ENCODE assay signal across 1 cellular context in genomic region chr2:215414674-215415073, GRCh38.
TF ChIP-seq lines count a peak whose summit lies in the region.

No MANE protein-coding gene starts in this region.

TF ChIP-seq in HepG2, 621 proteins besides CTCF, POLR2A, EP300 and RAD21:
- TF ChIP-seq ZIK1 (CRISPR knock-in tag; IDR thresholded peaks at IDR 0.05; ENCODE audit: borderline replicate concordance, low read depth) (no peak), POLR2AphosphoS5 (IDR thresholded peaks at IDR 0.05; ENCODE audit: low read depth, low read length) (peak; percentile 47; the same call in 1 of the 2 replicates), NFE2L1 (CRISPR knock-in tag; IDR thresholded peaks at IDR 0.05; ENCODE audit: borderline replicate concordance) (no peak), RBM22 (optimal IDR thresholded peaks at IDR 0.05; ENCODE audit: low read length) (peak; percentile 99), POLR2G (IDR thresholded peaks at IDR 0.05; ENCODE audit: low read depth, low read length) (peak; percentile 62), ZNF720 (CRISPR knock-in tag; IDR thresholded peaks at IDR 0.05) (no peak), PLRG1 (conservative IDR thresholded peaks at IDR 0.05) (no peak), NCOA2 (CRISPR knock-in tag; IDR thresholded peaks at IDR 0.05) (no peak), AGO2 (optimal IDR thresholded peaks at IDR 0.05; ENCODE audit: low read depth, low read length) (peak; percentile 33), ZNF256 (CRISPR knock-in tag; conservative IDR thresholded peaks at IDR 0.05) (no peak), PAWR (CRISPR knock-in tag; IDR thresholded peaks at IDR 0.05; ENCODE audit: borderline replicate concordance) (no peak), FOXO4 (CRISPR knock-in tag; conservative IDR thresholded peaks at IDR 0.05) (no peak), ZNF362 (CRISPR knock-in tag; IDR thresholded peaks at IDR 0.05; ENCODE audit: borderline replicate concordance) (no peak), RFXANK (CRISPR knock-in tag; IDR thresholded peaks at IDR 0.05) (no peak), ZNF781 (CRISPR knock-in tag; IDR thresholded peaks at IDR 0.05; ENCODE audit: borderline replicate concordance, not compliant biosample characterization) (peak; percentile 50), CREB1 (IDR thresholded peaks at IDR 0.05) (no peak), CREB1 (CRISPR knock-in tag; IDR thresholded peaks at IDR 0.05) (0 out of 2 replicates have a peak, but pooled peaks have one; percentile 8), NR2F6 (IDR thresholded peaks at IDR 0.05) (no peak), NR2F6 (CRISPR knock-in tag; IDR thresholded peaks at IDR 0.05) (no peak), ZNF878 (CRISPR knock-in tag; IDR thresholded peaks at IDR 0.05) (peak; percentile 58; the same call in 1 of the 2 replicates), ZNF441 (CRISPR knock-in tag; IDR thresholded peaks at IDR 0.05; ENCODE audit: borderline replicate concordance) (no peak), STAT6 (CRISPR knock-in tag; IDR thresholded peaks at IDR 0.05; ENCODE audit: borderline replicate concordance) (no peak)
- TF ChIP-seq, protein P1, sequence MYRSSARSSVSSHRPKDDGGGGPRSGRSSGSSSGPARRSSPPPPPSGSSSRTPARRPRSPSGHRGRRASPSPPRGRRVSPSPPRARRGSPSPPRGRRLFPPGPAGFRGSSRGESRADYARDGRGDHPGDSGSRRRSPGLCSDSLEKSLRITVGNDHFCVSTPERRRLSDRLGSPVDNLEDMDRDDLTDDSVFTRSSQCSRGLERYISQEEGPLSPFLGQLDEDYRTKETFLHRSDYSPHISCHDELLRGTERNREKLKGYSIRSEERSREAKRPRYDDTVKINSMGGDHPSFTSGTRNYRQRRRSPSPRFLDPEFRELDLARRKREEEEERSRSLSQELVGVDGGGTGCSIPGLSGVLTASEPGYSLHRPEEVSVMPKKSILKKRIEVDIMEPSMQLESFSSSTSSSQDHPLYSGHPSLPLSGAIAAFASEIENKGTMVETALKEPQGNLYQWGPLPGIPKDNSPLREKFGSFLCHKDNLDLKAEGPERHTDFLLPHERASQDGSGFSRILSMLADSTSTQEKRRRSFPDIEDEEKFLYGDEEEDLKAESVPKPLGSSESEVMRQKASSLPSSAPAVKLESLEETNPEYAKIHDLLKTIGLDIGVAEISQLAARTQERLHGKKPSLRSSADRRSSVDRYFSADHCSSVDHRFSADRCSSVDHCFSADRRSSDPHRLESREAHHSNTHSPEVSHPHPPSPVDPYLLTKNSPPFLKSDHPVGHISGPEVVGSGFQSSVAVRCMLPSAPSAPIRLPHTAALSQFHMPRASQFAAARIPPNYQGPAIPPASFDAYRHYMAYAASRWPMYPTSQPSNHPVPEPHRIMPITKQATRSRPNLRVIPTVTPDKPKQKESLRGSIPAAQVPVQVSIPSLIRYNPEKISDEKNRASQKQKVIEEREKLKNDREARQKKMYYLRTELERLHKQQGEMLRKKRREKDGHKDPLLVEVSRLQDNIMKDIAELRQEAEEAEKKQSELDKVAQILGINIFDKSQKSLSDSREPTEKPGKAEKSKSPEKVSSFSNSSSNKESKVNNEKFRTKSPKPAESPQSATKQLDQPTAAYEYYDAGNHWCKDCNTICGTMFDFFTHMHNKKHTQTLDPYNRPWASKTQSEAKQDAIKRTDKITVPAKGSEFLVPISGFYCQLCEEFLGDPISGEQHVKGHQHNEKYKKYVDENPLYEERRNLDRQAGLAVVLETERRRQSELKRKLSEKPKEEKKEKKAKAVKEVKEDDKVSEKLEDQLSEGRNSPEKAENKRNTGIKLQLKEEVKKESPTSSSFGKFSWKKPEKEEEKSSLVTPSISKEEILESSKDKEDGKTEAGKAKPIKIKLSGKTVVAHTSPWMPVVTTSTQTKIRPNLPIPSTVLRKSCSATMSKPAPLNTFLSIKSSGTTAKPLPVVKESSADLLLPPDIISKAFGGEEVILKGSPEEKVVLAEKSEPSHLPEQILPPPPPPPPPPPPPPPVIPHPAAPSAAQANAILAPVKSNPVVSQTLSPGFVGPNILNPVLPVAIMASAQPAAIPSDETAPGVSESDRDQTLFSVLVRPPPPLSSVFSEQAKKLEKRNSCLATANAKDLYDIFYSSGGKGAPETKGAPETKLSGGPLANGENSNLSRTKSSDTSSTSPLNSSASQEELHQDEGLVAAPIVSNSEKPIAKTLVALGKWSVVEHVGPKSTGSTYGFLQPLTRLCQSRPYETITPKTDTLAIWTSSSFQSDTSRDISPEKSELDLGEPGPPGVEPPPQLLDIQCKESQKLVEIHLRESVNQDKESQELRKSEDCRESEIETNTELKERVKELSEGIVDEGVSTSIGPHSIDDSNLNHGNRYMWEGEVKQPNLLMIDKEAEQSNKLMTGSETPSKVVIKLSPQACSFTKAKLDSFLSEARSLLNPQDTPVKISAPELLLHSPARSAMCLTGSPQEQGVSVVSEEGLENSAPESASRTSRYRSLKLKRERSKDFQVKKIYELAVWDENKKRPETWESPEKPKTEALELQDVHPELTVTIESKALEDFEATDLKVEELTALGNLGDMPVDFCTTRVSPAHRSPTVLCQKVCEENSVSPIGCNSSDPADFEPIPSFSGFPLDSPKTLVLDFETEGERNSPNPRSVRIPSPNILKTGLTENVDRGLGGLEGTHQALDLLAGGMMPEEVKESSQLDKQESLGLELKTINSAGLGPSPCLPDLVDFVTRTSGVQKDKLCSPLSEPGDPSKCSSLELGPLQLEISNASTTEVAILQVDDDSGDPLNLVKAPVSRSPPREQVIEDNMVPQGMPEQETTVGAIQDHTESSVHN (CRISPR knock-in tag; IDR thresholded peaks at IDR 0.05) = no peak
- TF ChIP-seq, protein P2, sequence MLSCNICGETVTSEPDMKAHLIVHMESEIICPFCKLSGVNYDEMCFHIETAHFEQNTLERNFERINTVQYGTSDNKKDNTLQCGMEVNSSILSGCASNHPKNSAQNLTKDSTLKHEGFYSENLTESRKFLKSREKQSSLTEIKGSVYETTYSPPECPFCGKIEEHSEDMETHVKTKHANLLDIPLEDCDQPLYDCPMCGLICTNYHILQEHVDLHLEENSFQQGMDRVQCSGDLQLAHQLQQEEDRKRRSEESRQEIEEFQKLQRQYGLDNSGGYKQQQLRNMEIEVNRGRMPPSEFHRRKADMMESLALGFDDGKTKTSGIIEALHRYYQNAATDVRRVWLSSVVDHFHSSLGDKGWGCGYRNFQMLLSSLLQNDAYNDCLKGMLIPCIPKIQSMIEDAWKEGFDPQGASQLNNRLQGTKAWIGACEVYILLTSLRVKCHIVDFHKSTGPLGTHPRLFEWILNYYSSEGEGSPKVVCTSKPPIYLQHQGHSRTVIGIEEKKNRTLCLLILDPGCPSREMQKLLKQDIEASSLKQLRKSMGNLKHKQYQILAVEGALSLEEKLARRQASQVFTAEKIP (CRISPR knock-in tag; IDR thresholded peaks at IDR 0.05; ENCODE audit: borderline replicate concordance) = no peak
- TF ChIP-seq, protein P3, sequence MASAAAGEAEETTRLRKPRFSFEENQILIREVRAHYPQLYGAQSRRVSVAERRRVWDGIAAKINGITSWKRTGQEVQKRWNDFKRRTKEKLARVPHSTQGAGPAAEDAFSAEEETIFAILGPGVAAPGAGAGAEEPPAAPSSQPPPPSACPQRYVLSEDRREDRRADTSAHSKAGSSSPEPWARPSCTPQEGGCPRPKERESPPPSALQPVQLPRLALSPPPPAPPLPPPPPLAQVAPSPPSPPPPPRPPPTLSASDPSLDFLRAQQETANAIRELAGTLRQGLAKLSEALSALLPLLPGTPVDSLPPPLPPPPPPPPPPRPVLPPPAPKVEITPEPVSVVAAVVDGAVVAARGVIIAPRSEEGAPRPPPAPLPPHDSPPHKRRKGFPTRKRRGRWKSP (CRISPR knock-in tag; IDR thresholded peaks at IDR 0.05) = 0 out of 2 replicates have a peak, but pooled peaks have one; percentile 30
